ENCODE assay signal across 10 cellular contexts in genomic region chr2:96928277-96928781, GRCh38. TPM values are rescaled to one million over a fixed set of nuclear protein-coding genes. Genes with fewer than 3 reads are reported as not detected.
DNase-seq lines count a peak whose midpoint lies in the region; ATAC-seq and TF ChIP-seq lines count a peak whose summit lies in the region.
"Had no signal": no experiment of that assay in that cellular context is flagged by ENCODE, and none has a peak within 500 bp of the region (broad histone marks: within the 10 kb centered on the region; RNA-seq: fewer than 3 reads in every experiment).

No MANE protein-coding gene starts in this region.

- intact Hi-C loops in breast epithelium (cut with DNase I; ENCODE audit: low total_unique reads) = loop anchor here (1.0 kb wide), 1 partner anchor 23 kb away; no protein-coding TSS in a partner anchor
- intact Hi-C loops in left lung (cut with DNase I) = no loop called here

- no peak for TF ChIP-seq EP300 in suprapubic skin (IDR thresholded peaks at IDR 0.05)

- H3K36me3 Mint-ChIP-seq in neural progenitor cell = peaks cover 3% of the 10 kb centered on the region

- peaks cover 15% of the 10 kb centered on the region for H3K27me3 Mint-ChIP-seq in neural progenitor cell (ENCODE audit: insufficient read depth, low read depth)

- H3K9me3 ChIP-seq in MG63 (no peaks in the 10 kb centered on the region), breast epithelium (no peaks in the 10 kb centered on the region), left lung (no peaks in the 10 kb centered on the region), suprapubic skin (no peaks in the 10 kb centered on the region), neural progenitor cell (ENCODE audit: low read depth) (no peaks in the 10 kb centered on the region)

- H3K9ac ChIP-seq in neural progenitor cell = no peak overlapping the region

- 8% methylated on average over 9 of the region's 12 CpGs for WGBS in suprapubic skin

- TF ChIP-seq POLR2A in breast epithelium (IDR thresholded peaks at IDR 0.05) = no peak
- TF ChIP-seq POLR2A in suprapubic skin (IDR thresholded peaks at IDR 0.05) = no peak

- H3K4me1 Mint-ChIP-seq in neural progenitor cell = peaks cover 19% of the 10 kb centered on the region

- DNase-seq in MG63 (peak; percentile 18), breast epithelium (ENCODE audit: low spot score in 2 of 2) (peak in 1 of 2 donors; percentile 63), left lung (peak in 1 of 2 donors; percentile 33), suprapubic skin (ENCODE audit: low spot score in 2 of 2) (no peak), SHP77 treated with DMSO at 0.1 percent for 48 hours (lab: John Stamatoyannopoulos, UW) (no peak), neural progenitor cell (ENCODE audit: low spot score) (no peak)
- no peak for DNase-seq in activated CD4-positive, CD25-positive, alpha-beta regulatory T cell (lab: John Stamatoyannopoulos, UW)
- DNase-seq: GF-D8 had no signal

- no peaks in the 10 kb centered on the region; the same call in 1 of the 2 replicates for H3K27me3 ChIP-seq in MG63
- H3K27me3 ChIP-seq in breast epithelium = no peaks in the 10 kb centered on the region
- H3K27me3 ChIP-seq in left lung = no peaks in the 10 kb centered on the region
- H3K27me3 ChIP-seq in suprapubic skin = no peaks in the 10 kb centered on the region
- H3K27me3 ChIP-seq in neural progenitor cell = no peaks in the 10 kb centered on the region

- no peaks in the 10 kb centered on the region for H3F3A ChIP-seq in neural progenitor cell (ENCODE audit: low read depth)

- H3K4me3 ChIP-seq in MG63 (no peak overlapping the region; the same call in none of the 2 replicates), breast epithelium (peak overlapping the region in 2 of 3 donors; percentile 35 to 60), left lung (no peak overlapping the region), suprapubic skin (peak overlapping the region; percentile 36), neural progenitor cell (no peak overlapping the region)

- ATAC-seq in left lung (peak; percentile 14), HG03135 (IDR thresholded peaks at IDR 0.05; ENCODE audit: unreplicated experiment) (no peak)

- no peaks in the 10 kb centered on the region for H4K20me1 ChIP-seq in neural progenitor cell (ENCODE audit: low read depth)

- H3K4me1 ChIP-seq in breast epithelium (peaks cover 0 to 9% of the 10 kb centered on the region in 2 donors), left lung (no peaks in the 10 kb centered on the region), suprapubic skin (peaks cover 57% of the 10 kb centered on the region), neural progenitor cell (peaks cover 12% of the 10 kb centered on the region)

- no peak overlapping the region for H2AFZ ChIP-seq in neural progenitor cell (replicated peaks)

- H3K27ac Mint-ChIP-seq in neural progenitor cell = no peak overlapping the region

- H3K9me3 Mint-ChIP-seq in neural progenitor cell = no peaks in the 10 kb centered on the region

- TF ChIP-seq CTCF in breast epithelium (IDR thresholded peaks at IDR 0.05) (no peak), left lung (IDR thresholded peaks at IDR 0.05) (no peak), suprapubic skin (IDR thresholded peaks at IDR 0.05) (no peak), neural progenitor cell (IDR thresholded peaks at IDR 0.05) (no peak)

- H3K79me2 ChIP-seq in neural progenitor cell (ENCODE audit: low read depth) = no peaks in the 10 kb centered on the region

- peak overlapping the region; percentile 59 to 80 for H3K27ac ChIP-seq in breast epithelium
- no peak overlapping the region for H3K27ac ChIP-seq in left lung
- peak overlapping the region; percentile 64 for H3K27ac ChIP-seq in suprapubic skin
- H3K27ac ChIP-seq in neural progenitor cell = no peak overlapping the region

- H3K36me3 ChIP-seq in MG63 (no peaks in the 10 kb centered on the region), breast epithelium (no peaks in the 10 kb centered on the region), left lung (no peaks in the 10 kb centered on the region), suprapubic skin (no peaks in the 10 kb centered on the region), neural progenitor cell (no peaks in the 10 kb centered on the region)

- no peak overlapping the region for H3K4me2 ChIP-seq in neural progenitor cell

- no peak overlapping the region for H3K4me3 Mint-ChIP-seq in neural progenitor cell

RNA-seq across cellular contexts. Expression of gene FAM178B, which starts 58.1 kb away (rescaled TPM):
- not detected in 2 replicates for total RNA-seq in MG63 (2014; rRNA removed; shearing (Covaris generic); ENCODE audit: low replicate concordance)
- total RNA-seq in breast epithelium = 1 to 10 TPM in 1 of 3 donors, not detected in 2; 1.3 TPM
- total RNA-seq in left lung = under 1 TPM; 0.39 to 0.61 TPM
- 1 to 10 TPM in 1 of 4 donors, under 1 TPM in 2, not detected in 1; 0.30 to 1.2 (median 0.72) TPM for total RNA-seq in suprapubic skin
- not detected in 2 replicates for total RNA-seq in neural progenitor cell (ENCODE audit: low replicate concordance)
- total RNA-seq: mononuclear cell had no signal

RNA-seq across cellular contexts. Expression of gene SEMA4C, which starts 58.4 kb away (rescaled TPM):
- total RNA-seq in MG63 (2014; rRNA removed; shearing (Covaris generic); ENCODE audit: low replicate concordance) = 12.6 and 16.2 TPM in 2 replicates
- total RNA-seq in breast epithelium (10 to 100 TPM; 17.9 to 37.3 (median 31.5) TPM), left lung (10 to 100 TPM; 25.9 to 28.6 TPM), suprapubic skin (10 to 100 TPM; 15.7 to 28.2 (median 23.5) TPM), neural progenitor cell (ENCODE audit: low replicate concordance) (39.1 and 103 TPM in 2 replicates)

Comparison
In these comparisons a context has a peak if more than half of its experiments do, and no peak if none do; other contexts are left out.
1. H3K4me3 ChIP-seq: peak in breast epithelium (2 of 3) and suprapubic skin (single experiment); none in MG63 (single experiment), left lung (0 of 2) and neural progenitor cell (single experiment).
2. H3K27ac ChIP-seq: peak in breast epithelium (2 of 2) and suprapubic skin (single experiment); none in left lung (0 of 2) and neural progenitor cell (single experiment).